Comparison of ENCODE assay signal across 1 cellular context in genomic region chr12:75982974-75983660, GRCh38.
TF ChIP-seq lines count a peak whose summit lies in the region.

No MANE protein-coding gene starts in this region.

TF ChIP-seq in GM23338, 12 proteins besides CTCF, POLR2A, EP300 and RAD21 (continued from another document):
- TF ChIP-seq ZNF462 (CRISPR knock-in tag; IDR thresholded peaks at IDR 0.05) (no peak), ZNF331 (CRISPR knock-in tag; IDR thresholded peaks at IDR 0.05; ENCODE audit: low read depth) (no peak), NANOG (IDR thresholded peaks at IDR 0.05; ENCODE audit: borderline replicate concordance) (no peak), ETS1 (IDR thresholded peaks at IDR 0.05) (no peak), STAT1 (IDR thresholded peaks at IDR 0.05; ENCODE audit: unreplicated experiment) (no peak), ZNF114 (CRISPR knock-in tag; IDR thresholded peaks at IDR 0.05) (no peak), CREB1 (CRISPR knock-in tag; IDR thresholded peaks at IDR 0.05; ENCODE audit: low read depth) (no peak)
